9 cellular contexts compared by ENCODE assay signal in genomic region chr4:48909697-48910096, GRCh38. TPM values are rescaled to one million over a fixed set of nuclear protein-coding genes. Genes with fewer than 3 reads are reported as not detected.
A peak's percentile ranks its signal among the peaks of the same experiment; 100 is the strongest.
DNase-seq lines count a peak whose midpoint lies in the region; ATAC-seq and TF ChIP-seq lines count a peak whose summit lies in the region.
"Had no signal": no experiment of that assay in that cellular context is flagged by ENCODE, and none has a peak within 500 bp of the region (broad histone marks: within the 10 kb centered on the region; RNA-seq: fewer than 3 reads in every experiment).

No MANE protein-coding gene starts in this region.

- DNase-seq in BJ (ENCODE audit: low read depth) (peak; percentile 82), NCI-H446 treated with DMSO at 0.1 percent for 48 hours (lab: John Stamatoyannopoulos, UW) (peak; percentile 47), myocyte (ENCODE audit: low read depth) (peak; percentile 88), NAMALWA (ENCODE audit: low spot score) (no peak), AML-193 (lab: John Stamatoyannopoulos, UW) (no peak)
- DNase-seq in activated naive CD8-positive, alpha-beta T cell treated with anti-CD3 and anti-CD28 coated beads, Interleukin-2, amount 10 ng/mL, durations not matched to agents 7 days and 5 days: no peak

- no peaks in the 10 kb centered on the region for H3K36me3 ChIP-seq in BJ (ENCODE audit: control insufficient read depth, insufficient read depth, low read length)

- H3K27ac Mint-ChIP-seq in activated naive CD8-positive, alpha-beta T cell treated with anti-CD3 and anti-CD28 coated beads, Interleukin-2, amount 10 ng/mL, durations not matched to agents 7 days and 5 days: no peak overlapping the region

- ATAC-seq in activated naive CD8-positive, alpha-beta T cell treated with anti-CD3 and anti-CD28 coated beads, Interleukin-2, amount 10 ng/mL, durations not matched to agents 7 days and 5 days (ENCODE audit: low read depth): peak; percentile 18
- ATAC-seq in HG03457 (IDR thresholded peaks at IDR 0.05; ENCODE audit: unreplicated experiment) (no peak), HG02642 (IDR thresholded peaks at IDR 0.05; ENCODE audit: poor library complexity, unreplicated experiment) (no peak)
- ATAC-seq: body of pancreas had no signal

- no peak overlapping the region for H3K4me3 Mint-ChIP-seq in activated naive CD8-positive, alpha-beta T cell treated with anti-CD3 and anti-CD28 coated beads, Interleukin-2, amount 10 ng/mL, durations not matched to agents 7 days and 5 days

- TF ChIP-seq CTCF in BJ (IDR thresholded peaks at IDR 0.05; ENCODE audit: insufficient read depth, low read depth, low read length): no peak

- no peaks in the 10 kb centered on the region for H3K27me3 ChIP-seq in BJ (ENCODE audit: control insufficient read depth, insufficient read depth, low read length)
- H3K27me3 ChIP-seq: body of pancreas had no signal

- CTCF ChIA-PET in BJ (lab: Yijun Ruan, JAX): no interaction called here

- peaks cover 20% of the 10 kb centered on the region for H3K4me1 Mint-ChIP-seq in activated naive CD8-positive, alpha-beta T cell treated with anti-CD3 and anti-CD28 coated beads, Interleukin-2, amount 10 ng/mL, durations not matched to agents 7 days and 5 days

- H3K4me3 ChIP-seq in BJ (ENCODE audit: low read depth, low read length): no peak overlapping the region
- H3K4me3 ChIP-seq: body of pancreas had no signal

- POLR2A ChIA-PET in BJ (lab: Charles Lee): no interaction called here
- POLR2A ChIA-PET in activated naive CD8-positive, alpha-beta T cell treated with anti-CD3 and anti-CD28 coated beads, Interleukin-2, amount 10 ng/mL, durations not matched to agents 7 days and 5 days (lab: Charles Lee): no interaction called here

- peaks cover 1% of the 10 kb centered on the region for H3K9me3 Mint-ChIP-seq in activated naive CD8-positive, alpha-beta T cell treated with anti-CD3 and anti-CD28 coated beads, Interleukin-2, amount 10 ng/mL, durations not matched to agents 7 days and 5 days

- peaks cover 7% of the 10 kb centered on the region for H3K36me3 Mint-ChIP-seq in activated naive CD8-positive, alpha-beta T cell treated with anti-CD3 and anti-CD28 coated beads, Interleukin-2, amount 10 ng/mL, durations not matched to agents 7 days and 5 days

- no peaks in the 10 kb centered on the region for H3K27me3 Mint-ChIP-seq in activated naive CD8-positive, alpha-beta T cell treated with anti-CD3 and anti-CD28 coated beads, Interleukin-2, amount 10 ng/mL, durations not matched to agents 7 days and 5 days

RNA-seq across cellular contexts. Expression of gene OCIAD2, which starts 3.1 kb away (rescaled TPM):
- polyA plus RNA-seq in BJ (2011; rRNA removed): 34.2 and 45.8 TPM in 2 replicates
- polyA minus RNA-seq in BJ (2011; rRNA and poly(A)+ RNA removed): 2.5 and 12.2 TPM in 2 replicates
- total RNA-seq in activated naive CD8-positive, alpha-beta T cell treated with anti-CD3 and anti-CD28 coated beads, Interleukin-2, amount 10 ng/mL, durations not matched to agents 7 days and 5 days: 10 to 100 TPM; 85.1 to 85.7 TPM
- total RNA-seq in myocyte: 10.1 and 12.5 TPM in 2 replicates
- 28.1 TPM for polyA plus RNA-seq in myocyte (2012)

Comparison
In these comparisons a context has a peak if more than half of its experiments do, and no peak if none do; other contexts are left out.
1. DNase-seq: peak in BJ (single experiment), NCI-H446 treated with DMSO at 0.1 percent for 48 hours (single experiment) and myocyte (single experiment); none in activated naive CD8-positive, alpha-beta T cell treated with anti-CD3 and anti-CD28 coated beads, Interleukin-2, amount 10 ng/mL, durations not matched to agents 7 days and 5 days (single experiment), NAMALWA (single experiment) and AML-193 (0 of 2).